Comparison of ENCODE assay signal across 32 cellular contexts in the genomic region with DNA sequence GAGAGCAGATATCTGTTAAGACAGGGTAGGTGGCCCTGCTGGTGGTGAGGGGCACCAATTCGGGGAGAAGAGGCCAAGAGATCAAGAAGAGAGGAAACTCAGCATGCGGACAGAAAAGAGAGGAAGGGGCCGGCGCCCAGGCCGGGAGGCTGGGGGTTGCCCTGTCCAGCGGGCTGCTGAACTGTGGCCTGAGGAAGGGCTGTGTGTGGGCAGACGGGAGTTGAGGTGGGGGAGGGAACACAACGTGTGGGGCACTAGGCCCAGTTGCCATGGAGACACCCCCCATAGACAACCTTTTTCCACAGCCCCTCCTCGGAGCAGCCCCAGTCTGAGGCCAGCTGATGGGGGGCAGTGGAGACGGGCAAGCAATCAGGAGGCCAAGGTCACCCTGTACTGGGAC. TPM values are rescaled to one million over a fixed set of nuclear protein-coding genes. Genes with fewer than 3 reads are reported as not detected.
DNase-seq lines count a peak whose midpoint lies in the region; ATAC-seq and TF ChIP-seq lines count a peak whose summit lies in the region.
"Had no signal": no experiment of that assay in that cellular context is flagged by ENCODE, and none has a peak within 500 bp of the region (broad histone marks: within the 10 kb centered on the region; RNA-seq: fewer than 3 reads in every experiment).

No MANE protein-coding gene starts in this region.

- H3K27ac Mint-ChIP-seq in GM23338 (peak overlapping the region; percentile 87), glutamatergic neuron (ENCODE audit: unreplicated experiment) (peak overlapping the region; percentile 38)
- H3K27ac Mint-ChIP-seq: activated naive CD8-positive, alpha-beta T cell treated with anti-CD3 and anti-CD28 coated beads, Interleukin-2, amount 10 ng/mL, durations not matched to agents 7 days and 5 days; HFFc6; memory B cell; stimulated activated naive B cell treated with anti-CD40 and anti-IgM and Interleukin-4, amounts not matched to agents 10 μg/mL and 1 μg/mL and 100 μg/mL, for 72 hours had no signal

- no peak for TF ChIP-seq POLR2A in spleen (IDR thresholded peaks at IDR 0.05)

- H3K4me3 Mint-ChIP-seq in GM23338: peak overlapping the region; percentile 84
- H3K4me3 Mint-ChIP-seq in glutamatergic neuron (ENCODE audit: unreplicated experiment): peak overlapping the region; percentile 100
- H3K4me3 Mint-ChIP-seq: activated naive CD8-positive, alpha-beta T cell treated with anti-CD3 and anti-CD28 coated beads, Interleukin-2, amount 10 ng/mL, durations not matched to agents 7 days and 5 days; memory B cell had no signal

- WGBS in spleen, 5 donors: 3 to 8% (median 4%) methylated on average over 10 of the region's 10 CpGs

- H3K4me3 ChIP-seq in GM23338 (peak overlapping the region; percentile 98), neural cell (ENCODE audit: low read length) (peak overlapping the region; percentile 73), spleen (no peak overlapping the region), mucosa of descending colon (no peak overlapping the region)
- H3K4me3 ChIP-seq: esophagus squamous epithelium, GM12878, right atrium auricular region, suprapubic skin, vagina had no signal

- TF ChIP-seq RAD21 in neural cell (conservative IDR thresholded peaks at IDR 0.05): no peak

- H3K27ac ChIP-seq in GM23338 (ENCODE audit: low read depth): peak overlapping the region; percentile 92
- no peak overlapping the region for H3K27ac ChIP-seq in neural cell (ENCODE audit: low read length)
- no peak overlapping the region for H3K27ac ChIP-seq in spleen
- H3K27ac ChIP-seq: BLaER1 treated with 17β-estradiol and CSF1 and Interleukin-3, amounts not matched to agents 10 nM and 100 nM; brain microvascular endothelial cell; esophagus squamous epithelium; parathyroid adenoma; right atrium auricular region; suprapubic skin; vagina had no signal

- H3K9me2 ChIP-seq in GM23338 (ENCODE audit: insufficient read depth) (no peaks in the 10 kb centered on the region), neural cell (ENCODE audit: insufficient read depth, low read length) (no peaks in the 10 kb centered on the region)

- peak overlapping the region; percentile 100 for H3K4me2 ChIP-seq in GM23338
- H3K4me2 ChIP-seq in neural cell (ENCODE audit: low read length): peak overlapping the region; percentile 95

- peaks cover 18% of the 10 kb centered on the region for H3K36me3 Mint-ChIP-seq in GM23338 (ENCODE audit: low read depth)
- H3K36me3 Mint-ChIP-seq in glutamatergic neuron (ENCODE audit: unreplicated experiment): peaks cover 5% of the 10 kb centered on the region
- H3K36me3 Mint-ChIP-seq: stimulated activated naive B cell treated with anti-CD40 and anti-IgM and Interleukin-4, amounts not matched to agents 10 μg/mL and 1 μg/mL and 100 μg/mL, for 72 hours had no signal

- intact Hi-C loops in spleen (cut with DNase I; ENCODE audit: low total_unique reads) (no loop called here), mucosa of descending colon (cut with DNase I, micrococcal nuclease) (no loop called here)

- H3K27me3 Mint-ChIP-seq in GM23338 (ENCODE audit: insufficient read depth, low read depth, poor library complexity): peaks cover 32% of the 10 kb centered on the region
- peaks cover 20% of the 10 kb centered on the region for H3K27me3 Mint-ChIP-seq in glutamatergic neuron (ENCODE audit: unreplicated experiment)

- H3K4me1 Mint-ChIP-seq in GM23338 (peaks cover 55% of the 10 kb centered on the region), glutamatergic neuron (ENCODE audit: low read depth, unreplicated experiment) (peaks cover 23% of the 10 kb centered on the region)

- H3K4me1 ChIP-seq in GM23338 (ENCODE audit: insufficient read depth): peaks cover 43% of the 10 kb centered on the region
- peaks cover 0 to 5% (median 0%) of the 10 kb centered on the region in 6 donors for H3K4me1 ChIP-seq in spleen
- H3K4me1 ChIP-seq in mucosa of descending colon (ENCODE audit: low read depth): no peaks in the 10 kb centered on the region
- H3K4me1 ChIP-seq: Caco-2, esophagus squamous epithelium, right atrium auricular region, vagina had no signal

- no peaks in the 10 kb centered on the region; the same call in 1 of the 2 replicates for H3K27me3 ChIP-seq in GM23338 (ENCODE audit: insufficient read depth)
- no peaks in the 10 kb centered on the region for H3K27me3 ChIP-seq in neural cell (ENCODE audit: insufficient read depth, low read depth, low read length)
- peaks cover 4 to 100% (median 57%) of the 10 kb centered on the region in 7 donors for H3K27me3 ChIP-seq in spleen (replicated peaks in 1 of 7)

- H3K36me3 ChIP-seq in GM23338 (ENCODE audit: insufficient read depth) (no peaks in the 10 kb centered on the region), neural cell (ENCODE audit: insufficient read depth, low read length) (peaks cover under 1% of the 10 kb centered on the region), spleen (no peaks in the 10 kb centered on the region), mucosa of descending colon (ENCODE audit: low read depth) (no peaks in the 10 kb centered on the region)
- H3K36me3 ChIP-seq: BLaER1 treated with 17β-estradiol and CSF1 and Interleukin-3, amounts not matched to agents 10 nM and 100 nM; brain microvascular endothelial cell; esophagus squamous epithelium; right atrium auricular region; suprapubic skin; vagina had no signal

- peaks cover 38% of the 10 kb centered on the region for H3K79me2 ChIP-seq in GM23338 (replicated peaks; ENCODE audit: insufficient read depth)
- H3K79me2 ChIP-seq in neural cell (replicated peaks; ENCODE audit: insufficient read depth, low read length): peaks cover 7% of the 10 kb centered on the region
- H3K79me2 ChIP-seq: parathyroid adenoma had no signal

- DNase-seq in GM23338 (ENCODE audit: low spot score) (peak; percentile 59), UCSD-AML1 (lab: John Stamatoyannopoulos, UW; ENCODE audit: unreplicated experiment) (peak; percentile 36), glutamatergic neuron (no peak), spleen (no peak), left lobe of liver (ENCODE audit: low spot score) (no peak), mucosa of descending colon (no peak), DMS79 (lab: John Stamatoyannopoulos, UW) (no peak)
- DNase-seq: activated CD4-positive, alpha-beta T cell treated with anti-CD3 and anti-CD28 coated beads, Interleukin-2, amount 50 U/mL, for 48 hours; activated effector memory CD4-positive, alpha-beta T cell treated with anti-CD3 and anti-CD28 coated beads, Interleukin-2, amount 50 U/mL, for 16 hours; activated naive CD8-positive, alpha-beta T cell treated with anti-CD3 and anti-CD28 coated beads, Interleukin-2, amount 10 ng/mL, durations not matched to agents 7 days and 5 days; brain microvascular endothelial cell; Caco-2; effector memory CD4-positive, alpha-beta T cell; esophagus squamous epithelium; HFFc6; NCI-H2081; NCI-H345; NCI-H82; OCI-M1; SHP77; stimulated activated CD4-positive, alpha-beta T cell treated with anti-CD3 and anti-CD28 coated beads, Interleukin-4, amount 100 ng/mL, for 1 hour; stimulated activated naive B cell treated with anti-CD40 and anti-IgM and Interleukin-4, amounts not matched to agents 10 μg/mL and 1 μg/mL and 100 μg/mL, for 72 hours; SW 1271 had no signal

- H3F3A ChIP-seq in GM23338 (replicated peaks; ENCODE audit: low read depth) (peaks cover 13% of the 10 kb centered on the region; the same call in 1 of the 2 replicates), neural cell (ENCODE audit: insufficient read depth, low read length, poor library complexity, severe bottlenecking) (no peaks in the 10 kb centered on the region)

- ATAC-seq in GM23338 (peak; percentile 15), left lobe of liver (no peak), mucosa of descending colon (no peak)
- ATAC-seq: GM12878; stimulated activated naive B cell treated with anti-CD40 and anti-IgM and Interleukin-4, amounts not matched to agents 10 μg/mL and 1 μg/mL and 100 μg/mL, for 72 hours had no signal

- H3K9me3 Mint-ChIP-seq in GM23338 (no peaks in the 10 kb centered on the region; the same call in 2 of the 3 replicates), glutamatergic neuron (ENCODE audit: unreplicated experiment) (peaks cover 10% of the 10 kb centered on the region)
- H3K9me3 Mint-ChIP-seq: activated naive CD8-positive, alpha-beta T cell treated with anti-CD3 and anti-CD28 coated beads, Interleukin-2, amount 10 ng/mL, durations not matched to agents 7 days and 5 days; HFFc6 had no signal

- no peak overlapping the region for H2AFZ ChIP-seq in GM23338
- H2AFZ ChIP-seq in neural cell (ENCODE audit: low read depth, low read length): peak overlapping the region; percentile 14
- H2AFZ ChIP-seq: parathyroid adenoma had no signal

- peak overlapping the region; percentile 82 for H3K9ac ChIP-seq in neural cell (ENCODE audit: low read length)
- H3K9ac ChIP-seq: BLaER1 treated with 17β-estradiol and CSF1 and Interleukin-3, amounts not matched to agents 10 nM and 100 nM; parathyroid adenoma had no signal

- no peaks in the 10 kb centered on the region for H3K9me3 ChIP-seq in neural cell (ENCODE audit: low read length)
- no peaks in the 10 kb centered on the region for H3K9me3 ChIP-seq in spleen
- no peaks in the 10 kb centered on the region for H3K9me3 ChIP-seq in mucosa of descending colon
- H3K9me3 ChIP-seq: BLaER1 treated with 17β-estradiol and CSF1 and Interleukin-3, amounts not matched to agents 10 nM and 100 nM; Caco-2; esophagus squamous epithelium; right atrium auricular region; suprapubic skin; vagina had no signal

- TF ChIP-seq CTCF in GM23338 (conservative IDR thresholded peaks at IDR 0.05; ENCODE audit: low read depth in 2 of 2) (no peak), glutamatergic neuron (IDR thresholded peaks at IDR 0.05; ENCODE audit: partially characterized antibody, unreplicated experiment) (no peak), neural cell (IDR thresholded peaks at IDR 0.05; ENCODE audit: poor library complexity, severe bottlenecking) (no peak), spleen (IDR thresholded peaks at IDR 0.05 in 8 of 11, conservative IDR thresholded peaks at IDR 0.05 in 3 of 11) (no peak), mucosa of descending colon (IDR thresholded peaks at IDR 0.05) (no peak)

- peaks cover 10% of the 10 kb centered on the region for H4K20me1 ChIP-seq in GM23338 (replicated peaks; ENCODE audit: insufficient read depth)
- no peaks in the 10 kb centered on the region for H4K20me1 ChIP-seq in neural cell (ENCODE audit: insufficient read depth)

- no peak for TF ChIP-seq EP300 in neural cell (conservative IDR thresholded peaks at IDR 0.05; ENCODE audit: poor library complexity, severe bottlenecking)

RNA-seq across cellular contexts. Expression of a gene that starts 2.5 kb away (rescaled TPM):
- 3.1 and 3.9 TPM in 2 replicates for total RNA-seq in GM23338 (2014; rRNA removed; shearing (Covaris generic))
- 2.2 TPM in 2 replicates for polyA plus RNA-seq in GM23338 (2016; fragmentation: Nextera tagmentation; extraction: Ambion mirVana)
- 4.3 TPM for total RNA-seq in glutamatergic neuron (ENCODE audit: unreplicated experiment)
- polyA plus RNA-seq in neural cell: 3.3 and 6.0 TPM in 2 replicates
- polyA minus RNA-seq in neural cell: 8.5 and 9.4 TPM in 2 replicates
- total RNA-seq in spleen: under 1 TPM in 3 of 7 donors, not detected in 4; 0.03 to 0.11 (median 0.06) TPM
- polyA plus RNA-seq in spleen: under 1 TPM in 1 of 3 donors, not detected in 2; 0.02 TPM
- total RNA-seq in left lobe of liver: not detected
- total RNA-seq in mucosa of descending colon: under 1 TPM in 2 of 3 donors, not detected in 1; 0.07 to 0.09 TPM
- total RNA-seq: activated naive CD8-positive, alpha-beta T cell treated with anti-CD3 and anti-CD28 coated beads, Interleukin-2, amount 10 ng/mL, durations not matched to agents 7 days and 5 days; esophagus squamous epithelium; GM12878; vagina had no signal
- polyA plus RNA-seq: GM12878 had no signal

RNA-seq across cellular contexts. Expression of a gene that starts 31.2 kb away (rescaled TPM):
- 0.23 and 0.38 TPM in 2 replicates for total RNA-seq in GM23338 (2014; rRNA removed; shearing (Covaris generic))
- polyA plus RNA-seq in GM23338 (2016; fragmentation: Nextera tagmentation; extraction: Ambion mirVana) (1.5 and 1.8 TPM in 2 replicates), neural cell (0.28 and 0.60 TPM in 2 replicates), spleen (not detected)
- total RNA-seq in glutamatergic neuron (ENCODE audit: unreplicated experiment) (0.74 TPM), spleen (not detected), left lobe of liver (not detected), mucosa of descending colon (not detected)
- polyA minus RNA-seq in neural cell: 0.46 and 0.97 TPM in 2 replicates
- total RNA-seq: activated naive CD8-positive, alpha-beta T cell treated with anti-CD3 and anti-CD28 coated beads, Interleukin-2, amount 10 ng/mL, durations not matched to agents 7 days and 5 days; GM12878; HFFc6; MCF 10A; suprapubic skin; vagina had no signal

RNA-seq across cellular contexts. Expression of a gene that starts 51.1 kb away (rescaled TPM):
- 15.6 and 17.9 TPM in 2 replicates for total RNA-seq in GM23338 (2014; rRNA removed; shearing (Covaris generic))
- polyA plus RNA-seq in GM23338 (2016; fragmentation: Nextera tagmentation; extraction: Ambion mirVana) (9.4 and 9.8 TPM in 2 replicates), neural cell (27.8 and 37.0 TPM in 2 replicates), spleen (not detected)
- total RNA-seq in glutamatergic neuron (ENCODE audit: unreplicated experiment) (60.4 TPM), spleen (not detected), left lobe of liver (not detected), mucosa of descending colon (under 1 TPM in 1 of 3 donors, not detected in 2; 0.54 TPM)
- 25.4 and 29.2 TPM in 2 replicates for polyA minus RNA-seq in neural cell
- total RNA-seq: activated naive CD8-positive, alpha-beta T cell treated with anti-CD3 and anti-CD28 coated beads, Interleukin-2, amount 10 ng/mL, durations not matched to agents 7 days and 5 days; Caco-2; esophagus squamous epithelium; GM12878; MCF 10A; right atrium auricular region; suprapubic skin; vagina had no signal
- polyA plus RNA-seq: GM12878 had no signal

Comparison
In these comparisons a context has a peak if more than half of its experiments do, and no peak if none do; other contexts are left out.
1. DNase-seq: peak in GM23338 (single experiment) and UCSD-AML1 (single experiment); none in glutamatergic neuron (single experiment), spleen (single experiment), left lobe of liver (single experiment), mucosa of descending colon (0 of 3) and DMS79 (single experiment).
2. H3K4me3 ChIP-seq: peak in GM23338 (single experiment) and neural cell (single experiment); none in spleen (0 of 8) and mucosa of descending colon (single experiment).
3. RNA of a gene that starts 51.1 kb away (total RNA-seq): 60.4 TPM in glutamatergic neuron (single experiment) and 15.6 to 17.9 TPM in GM23338; not detected in spleen, not detected in left lobe of liver (single experiment) and 0.54 TPM in mucosa of descending colon; every median in the first group is over 10 times any median in the second.